ENCODE assay signal across 9 cellular contexts in the genomic region with DNA sequence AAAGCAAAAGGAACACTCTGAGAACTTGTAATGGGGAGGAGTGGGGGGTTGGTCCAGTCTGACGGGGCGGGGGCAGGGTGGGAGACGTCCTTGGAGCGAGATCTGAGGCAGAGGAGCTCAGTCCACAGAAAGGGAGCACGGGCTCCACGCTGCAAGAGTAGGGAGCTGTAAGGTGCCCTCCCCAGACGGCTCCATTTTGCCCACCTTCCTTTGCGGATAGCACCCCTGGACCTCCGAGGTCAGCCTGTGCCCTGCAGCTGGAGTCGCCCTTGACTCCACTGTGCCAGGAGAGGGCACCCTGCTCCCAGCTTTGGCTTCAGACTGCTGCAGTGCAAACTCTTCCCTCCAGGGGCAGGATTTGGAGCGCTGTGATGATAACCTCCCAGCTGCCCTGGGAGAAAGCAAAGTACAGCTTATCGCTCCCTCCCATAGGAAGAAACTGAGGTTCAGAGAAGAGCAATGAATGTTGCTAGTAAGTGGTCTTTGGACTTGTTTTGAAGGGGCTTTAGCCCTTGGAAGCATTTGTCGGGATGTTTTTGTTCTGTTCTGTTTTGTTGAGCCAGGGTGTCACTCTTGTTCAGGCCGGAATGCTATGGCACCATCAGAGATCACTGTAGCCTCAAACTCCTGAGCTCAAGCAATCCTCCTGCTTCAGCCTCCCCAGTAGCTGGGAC. TPM values are rescaled to one million over a fixed set of nuclear protein-coding genes. Genes with fewer than 3 reads are reported as not detected.
DNase-seq lines count a peak whose midpoint lies in the region; ATAC-seq, FAIRE-seq and TF ChIP-seq lines count a peak whose summit lies in the region.
"Had no signal": no experiment of that assay in that cellular context is flagged by ENCODE, and none has a peak within 500 bp of the region (broad histone marks: within the 10 kb centered on the region; RNA-seq: fewer than 3 reads in every experiment).

No MANE protein-coding gene starts in this region.

- CTCF ChIA-PET in Caco-2 (lab: Charles Lee): interaction anchor here (0.6 to 4.5 kb wide), 91 partner anchors 8 to 662 kb away, joined by 3 to 130 read pairs (median 6); a partner anchor contains a TSS

- H3K4me3 Mint-ChIP-seq in Caco-2 (ENCODE audit: unreplicated experiment): peak overlapping the region; percentile 77
- peak overlapping the region; percentile 32 to 72 for H3K4me3 Mint-ChIP-seq in activated T-cell treated with anti-CD3 and anti-CD28 coated beads, Interleukin-2, amount 50 U/mL, for 72 hours
- no peak overlapping the region for H3K4me3 Mint-ChIP-seq in natural killer cell treated with Interleukin-12 subunit alpha and Interleukin-12 subunit beta and Interleukin-15 and Interleukin-18, amount 100 ng/mL, for 72 hours

- intact Hi-C loops in Caco-2 (cut with micrococcal nuclease; ENCODE audit: unreplicated experiment): loop anchor here (1.0 to 5.0 kb wide), 9 partner anchors 51 to 226 kb away; a partner anchor contains a TSS

- H3K4me1 Mint-ChIP-seq in Caco-2 (ENCODE audit: low read depth, unreplicated experiment): peaks cover 16% of the 10 kb centered on the region
- peaks cover 28% of the 10 kb centered on the region for H3K4me1 Mint-ChIP-seq in activated T-cell treated with anti-CD3 and anti-CD28 coated beads, Interleukin-2, amount 50 U/mL, for 72 hours (ENCODE audit: low read depth)
- peaks cover 5 to 17% of the 10 kb centered on the region in 2 donors for H3K4me1 Mint-ChIP-seq in natural killer cell treated with Interleukin-12 subunit alpha and Interleukin-12 subunit beta and Interleukin-15 and Interleukin-18, amount 100 ng/mL, for 72 hours (ENCODE audit: low read depth in 2 of 2)

- peak; percentile 75 for ATAC-seq in GM21619 (IDR thresholded peaks at IDR 0.05; ENCODE audit: unreplicated experiment)
- peak; percentile 100 for ATAC-seq in activated T-cell treated with anti-CD3 and anti-CD28 coated beads, Interleukin-2, amount 50 U/mL, for 72 hours (replicated peaks in 1 of 2)
- peak; percentile 98 to 99 for ATAC-seq in natural killer cell treated with Interleukin-12 subunit alpha and Interleukin-12 subunit beta and Interleukin-15 and Interleukin-18, amount 100 ng/mL, for 72 hours

- H3K9me3 ChIP-seq in Caco-2: no peaks in the 10 kb centered on the region

- H3K27me3 Mint-ChIP-seq in Caco-2 (ENCODE audit: insufficient read depth, unreplicated experiment): no peaks in the 10 kb centered on the region
- peaks cover 24% of the 10 kb centered on the region for H3K27me3 Mint-ChIP-seq in activated T-cell treated with anti-CD3 and anti-CD28 coated beads, Interleukin-2, amount 50 U/mL, for 72 hours (ENCODE audit: low read depth)
- H3K27me3 Mint-ChIP-seq in natural killer cell treated with Interleukin-12 subunit alpha and Interleukin-12 subunit beta and Interleukin-15 and Interleukin-18, amount 100 ng/mL, for 72 hours: peaks cover 6 to 9% of the 10 kb centered on the region in 2 donors

- FAIRE-seq in RCC 7860 (lab: Jason Lieb, UNC): peak; percentile 66
- FAIRE-seq: islet of Langerhans had no signal

- POLR2A ChIA-PET in Caco-2 (lab: Charles Lee): interaction anchor here (0.6 to 3.7 kb wide), 13 partner anchors 10 to 1029 kb away, joined by 3 to 76 read pairs (median 5); a partner anchor contains a TSS

- DNase-seq in Caco-2 (peak; percentile 97 to 99), LHCN-M2 (ENCODE audit: low read depth) (peak; percentile 83), RCC 7860 (ENCODE audit: low spot score) (peak; percentile 86), fibroblast of mammary gland (ENCODE audit: low read depth) (peak; percentile 84)
- peak; percentile 91 for DNase-seq in activated T-cell treated with anti-CD3 and anti-CD28 coated beads, Interleukin-2, amount 50 U/mL, for 72 hours
- DNase-seq in natural killer cell treated with Interleukin-12 subunit alpha and Interleukin-12 subunit beta and Interleukin-15 and Interleukin-18, amount 100 ng/mL, for 72 hours (ENCODE audit: low spot score): peak; percentile 92
- DNase-seq in stimulated activated naive CD4-positive, alpha-beta T cell (lab: John Stamatoyannopoulos, UW): peak; percentile 67 to 83 (median 76)

- no TSS peak for BruUV-seq in Caco-2 (replicated peaks; lab: Mats Ljungman, UMichigan)

- peak overlapping the region; percentile 79 for H3K27ac Mint-ChIP-seq in Caco-2 (ENCODE audit: unreplicated experiment)
- no peak overlapping the region for H3K27ac Mint-ChIP-seq in activated T-cell treated with anti-CD3 and anti-CD28 coated beads, Interleukin-2, amount 50 U/mL, for 72 hours
- no peak overlapping the region for H3K27ac Mint-ChIP-seq in natural killer cell treated with Interleukin-12 subunit alpha and Interleukin-12 subunit beta and Interleukin-15 and Interleukin-18, amount 100 ng/mL, for 72 hours

- no peaks in the 10 kb centered on the region for H3K27me3 ChIP-seq in Caco-2 (replicated peaks; ENCODE audit: control insufficient read depth, insufficient read depth, low read length)

- H3K4me1 ChIP-seq in Caco-2: peaks cover 34% of the 10 kb centered on the region

- H3K4me3 ChIP-seq in Caco-2 (ENCODE audit: low read depth, low read length) (peak overlapping the region; percentile 53), fibroblast of mammary gland (ENCODE audit: control insufficient read depth, low read depth, low read length) (no peak overlapping the region)

- no peaks in the 10 kb centered on the region for H3K36me3 ChIP-seq in Caco-2 (ENCODE audit: control insufficient read depth, insufficient read depth, low read length)

- no peaks in the 10 kb centered on the region for H3K9me3 Mint-ChIP-seq in Caco-2 (ENCODE audit: unreplicated experiment)
- no peaks in the 10 kb centered on the region for H3K9me3 Mint-ChIP-seq in activated T-cell treated with anti-CD3 and anti-CD28 coated beads, Interleukin-2, amount 50 U/mL, for 72 hours
- H3K9me3 Mint-ChIP-seq in natural killer cell treated with Interleukin-12 subunit alpha and Interleukin-12 subunit beta and Interleukin-15 and Interleukin-18, amount 100 ng/mL, for 72 hours: no peaks in the 10 kb centered on the region

- H3K36me3 Mint-ChIP-seq in Caco-2 (ENCODE audit: insufficient read depth, unreplicated experiment): peaks cover 10% of the 10 kb centered on the region
- H3K36me3 Mint-ChIP-seq in activated T-cell treated with anti-CD3 and anti-CD28 coated beads, Interleukin-2, amount 50 U/mL, for 72 hours (ENCODE audit: insufficient read depth in 2 of 2): no peaks in the 10 kb centered on the region
- H3K36me3 Mint-ChIP-seq in natural killer cell treated with Interleukin-12 subunit alpha and Interleukin-12 subunit beta and Interleukin-15 and Interleukin-18, amount 100 ng/mL, for 72 hours: no peaks in the 10 kb centered on the region

- TF ChIP-seq CTCF in Caco-2 (IDR thresholded peaks at IDR 0.05; ENCODE audit: insufficient read depth in 1 of 2, low read depth in 1 of 2, low read length in 1 of 2, severe bottlenecking in 1 of 2, unreplicated experiment in 1 of 2): peak; percentile 100
- peak; percentile 100 for TF ChIP-seq CTCF in fibroblast of mammary gland (conservative IDR thresholded peaks at IDR 0.05; ENCODE audit: control insufficient read depth, insufficient read depth, low read depth, low read length)

RNA-seq across cellular contexts. Expression of a gene that starts 9.5 kb away (rescaled TPM):
- total RNA-seq in Caco-2 (2022) (665 and 691 TPM in 2 replicates), LHCN-M2 (2014; rRNA removed) (137 and 141 TPM in 2 replicates)
- 114 TPM for polyA plus RNA-seq in LHCN-M2 (2012)
- total RNA-seq in activated T-cell treated with anti-CD3 and anti-CD28 coated beads, Interleukin-2, amount 50 U/mL, for 72 hours: 100 to 1,000 TPM in 1 of 2 donors, 10 to 100 TPM in 1; 99.0 to 130 TPM
- 100 to 1,000 TPM in 1 of 2 donors, 10 to 100 TPM in 1; 61.3 to 121 TPM for total RNA-seq in natural killer cell treated with Interleukin-12 subunit alpha and Interleukin-12 subunit beta and Interleukin-15 and Interleukin-18, amount 100 ng/mL, for 72 hours

RNA-seq across cellular contexts. Expression of a gene that starts 50.4 kb away (rescaled TPM):
- total RNA-seq in Caco-2 (2022) (135 and 138 TPM in 2 replicates), LHCN-M2 (2014; rRNA removed) (38.7 and 38.9 TPM in 2 replicates)
- polyA plus RNA-seq in LHCN-M2 (2012): 12.2 TPM
- 10 to 100 TPM; 66.5 to 72.1 TPM for total RNA-seq in activated T-cell treated with anti-CD3 and anti-CD28 coated beads, Interleukin-2, amount 50 U/mL, for 72 hours
- 10 to 100 TPM; 79.5 to 83.6 TPM for total RNA-seq in natural killer cell treated with Interleukin-12 subunit alpha and Interleukin-12 subunit beta and Interleukin-15 and Interleukin-18, amount 100 ng/mL, for 72 hours
